8 cellular contexts compared by ENCODE assay signal in genomic region chr2:54114936-54115283, GRCh38. TPM values are rescaled to one million over a fixed set of nuclear protein-coding genes. Genes with fewer than 3 reads are reported as not detected.
A peak's percentile ranks its signal among the peaks of the same experiment; 100 is the strongest.
DNase-seq lines count a peak whose midpoint lies in the region; ATAC-seq and TF ChIP-seq lines count a peak whose summit lies in the region.

No MANE protein-coding gene starts in this region.

- no peak for DNase-seq in activated naive CD4-positive, alpha-beta T cell treated with anti-CD3 and anti-CD28 coated beads, Interleukin-2, amount 10 ng/mL, durations not matched to agents 7 days and 5 days
- no peak for DNase-seq in activated naive CD4-positive, alpha-beta T cell (lab: John Stamatoyannopoulos, UW)
- DNase-seq in adipocyte (ENCODE audit: low read depth) (no peak), upper lobe of left lung (no peak), NCI-H1417 treated with DMSO at 0.1 percent for 48 hours (lab: John Stamatoyannopoulos, UW) (no peak), SW480 (ENCODE audit: low spot score) (no peak)

- H3K36me3 ChIP-seq in adipocyte (ENCODE audit: control insufficient read depth, insufficient read depth, low read length, severe bottlenecking) (no peaks in the 10 kb centered on the region), liver (ENCODE audit: control insufficient read depth in 4 of 4, insufficient read depth in 3 of 4, low read depth in 1 of 4, low read length in 3 of 4) (peaks cover 0 to 8% (median 1%) of the 10 kb centered on the region in 4 donors), upper lobe of left lung (no peaks in the 10 kb centered on the region)

- H3K9ac ChIP-seq in adipocyte (ENCODE audit: low read length) = peak overlapping the region; percentile 98
- H3K9ac ChIP-seq in liver (ENCODE audit: low read depth in 1 of 2, low read length in 2 of 2) = peak overlapping the region; percentile 78 to 94

- H3K27me3 ChIP-seq in adipocyte (replicated peaks; ENCODE audit: control insufficient read depth, insufficient read depth, low read length) (no peaks in the 10 kb centered on the region), liver (ENCODE audit: control insufficient read depth in 4 of 4, insufficient read depth in 4 of 4, low read length in 3 of 4) (no peaks in the 10 kb centered on the region), upper lobe of left lung (no peaks in the 10 kb centered on the region)

- 41% methylated on average over 3 of the region's 3 CpGs for WGBS in liver
- WGBS in upper lobe of left lung, 2 donors = 41 to 56% methylated on average over 3 of the region's 3 CpGs

- H3K9me3 ChIP-seq in adipocyte (ENCODE audit: control insufficient read depth, low read length) (no peaks in the 10 kb centered on the region), liver (ENCODE audit: control insufficient read depth in 4 of 4, low read length in 3 of 4) (peaks cover 0 to 4% (median 2%) of the 10 kb centered on the region in 4 donors), upper lobe of left lung (no peaks in the 10 kb centered on the region)

- peaks cover 13% of the 10 kb centered on the region for H3K9me3 Mint-ChIP-seq in activated naive CD4-positive, alpha-beta T cell treated with anti-CD3 and anti-CD28 coated beads, Interleukin-2, amount 10 ng/mL, durations not matched to agents 7 days and 5 days

- peak overlapping the region; percentile 98 for H3K27ac Mint-ChIP-seq in activated naive CD4-positive, alpha-beta T cell treated with anti-CD3 and anti-CD28 coated beads, Interleukin-2, amount 10 ng/mL, durations not matched to agents 7 days and 5 days

- TF ChIP-seq RAD21 in liver (IDR thresholded peaks at IDR 0.05) = no peak

- peaks cover 6% of the 10 kb centered on the region for H3K4me1 ChIP-seq in adipocyte (ENCODE audit: control insufficient read depth, insufficient read depth, low read length)
- H3K4me1 ChIP-seq in liver (ENCODE audit: control insufficient read depth in 4 of 4, insufficient read depth in 4 of 4, low read length in 3 of 4) = peaks cover 0 to 9% (median 3%) of the 10 kb centered on the region in 4 donors
- H3K4me1 ChIP-seq in upper lobe of left lung = peaks cover 5 to 12% (median 7%) of the 10 kb centered on the region in 4 donors

- H3K27ac ChIP-seq in liver (ENCODE audit: low read depth in 1 of 2, low read length in 2 of 2) = peak overlapping the region; percentile 99 to 100
- H3K27ac ChIP-seq in upper lobe of left lung = peak overlapping the region; percentile 99 to 100 (median 100)

- ATAC-seq in upper lobe of left lung (ENCODE audit: low FRiP score in 2 of 2) (no peak), HG03354 (IDR thresholded peaks at IDR 0.05; ENCODE audit: poor library complexity, severe bottlenecking, unreplicated experiment) (no peak)

- H3K27me3 Mint-ChIP-seq in activated naive CD4-positive, alpha-beta T cell treated with anti-CD3 and anti-CD28 coated beads, Interleukin-2, amount 10 ng/mL, durations not matched to agents 7 days and 5 days = peaks cover 9% of the 10 kb centered on the region

- H3K4me3 Mint-ChIP-seq in activated naive CD4-positive, alpha-beta T cell treated with anti-CD3 and anti-CD28 coated beads, Interleukin-2, amount 10 ng/mL, durations not matched to agents 7 days and 5 days = peak overlapping the region; percentile 87

- H3K36me3 Mint-ChIP-seq in activated naive CD4-positive, alpha-beta T cell treated with anti-CD3 and anti-CD28 coated beads, Interleukin-2, amount 10 ng/mL, durations not matched to agents 7 days and 5 days = peaks cover 24% of the 10 kb centered on the region

- TF ChIP-seq EP300 in upper lobe of left lung (IDR thresholded peaks at IDR 0.05) = no peak

- CTCF ChIA-PET in activated naive CD4-positive, alpha-beta T cell treated with anti-CD3 and anti-CD28 coated beads, Interleukin-2, amount 10 ng/mL, durations not matched to agents 7 days and 5 days (lab: Charles Lee) = interaction anchor here (1.3 to 1.6 kb wide), 2 partner anchors 8 to 387 kb away, joined by 3 to 5 read pairs; no protein-coding TSS in a partner anchor

- TF ChIP-seq CTCF in liver (IDR thresholded peaks at IDR 0.05; ENCODE audit: low read depth, low read length, missing input control) (no peak), upper lobe of left lung (IDR thresholded peaks at IDR 0.05) (no peak)

- peaks cover 23% of the 10 kb centered on the region for H3K4me1 Mint-ChIP-seq in activated naive CD4-positive, alpha-beta T cell treated with anti-CD3 and anti-CD28 coated beads, Interleukin-2, amount 10 ng/mL, durations not matched to agents 7 days and 5 days

- H3K4me3 ChIP-seq in adipocyte (ENCODE audit: low read length) = peak overlapping the region; percentile 94
- peak overlapping the region; percentile 69 to 95 (median 80) for H3K4me3 ChIP-seq in liver (ENCODE audit: low read depth in 1 of 3, low read length in 3 of 3)
- H3K4me3 ChIP-seq in upper lobe of left lung = peak overlapping the region in 3 of 4 donors; percentile 58 to 68 (median 63)

- TF ChIP-seq POLR2A in upper lobe of left lung (IDR thresholded peaks at IDR 0.05) = no peak

TF ChIP-seq in liver, 16 proteins besides CTCF, POLR2A, EP300 and RAD21:
- TF ChIP-seq HNF4G (IDR thresholded peaks at IDR 0.05) (no peak), HNF4A (conservative IDR thresholded peaks at IDR 0.05) (no peak), TAF1 (conservative IDR thresholded peaks at IDR 0.05) (no peak), JUND (IDR thresholded peaks at IDR 0.05) (no peak), YY1 (IDR thresholded peaks at IDR 0.05) (no peak), SP1 (IDR thresholded peaks at IDR 0.05) (no peak), FOXA1 (IDR thresholded peaks at IDR 0.05) (no peak), NR2F2 (IDR thresholded peaks at IDR 0.05) (no peak), GABPA (IDR thresholded peaks at IDR 0.05 in 1 of 2, conservative IDR thresholded peaks at IDR 0.05 in 1 of 2) (no peak), RXRA (IDR thresholded peaks at IDR 0.05) (no peak), FOXA2 (IDR thresholded peaks at IDR 0.05) (no peak), EGR1 (IDR thresholded peaks at IDR 0.05; ENCODE audit: low read depth in 2 of 2) (no peak)
- TF ChIP-seq, protein P1, sequence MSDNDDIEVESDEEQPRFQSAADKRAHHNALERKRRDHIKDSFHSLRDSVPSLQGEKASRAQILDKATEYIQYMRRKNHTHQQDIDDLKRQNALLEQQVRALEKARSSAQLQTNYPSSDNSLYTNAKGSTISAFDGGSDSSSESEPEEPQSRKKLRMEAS (IDR thresholded peaks at IDR 0.05) = no peak
- TF ChIP-seq, protein P2, sequence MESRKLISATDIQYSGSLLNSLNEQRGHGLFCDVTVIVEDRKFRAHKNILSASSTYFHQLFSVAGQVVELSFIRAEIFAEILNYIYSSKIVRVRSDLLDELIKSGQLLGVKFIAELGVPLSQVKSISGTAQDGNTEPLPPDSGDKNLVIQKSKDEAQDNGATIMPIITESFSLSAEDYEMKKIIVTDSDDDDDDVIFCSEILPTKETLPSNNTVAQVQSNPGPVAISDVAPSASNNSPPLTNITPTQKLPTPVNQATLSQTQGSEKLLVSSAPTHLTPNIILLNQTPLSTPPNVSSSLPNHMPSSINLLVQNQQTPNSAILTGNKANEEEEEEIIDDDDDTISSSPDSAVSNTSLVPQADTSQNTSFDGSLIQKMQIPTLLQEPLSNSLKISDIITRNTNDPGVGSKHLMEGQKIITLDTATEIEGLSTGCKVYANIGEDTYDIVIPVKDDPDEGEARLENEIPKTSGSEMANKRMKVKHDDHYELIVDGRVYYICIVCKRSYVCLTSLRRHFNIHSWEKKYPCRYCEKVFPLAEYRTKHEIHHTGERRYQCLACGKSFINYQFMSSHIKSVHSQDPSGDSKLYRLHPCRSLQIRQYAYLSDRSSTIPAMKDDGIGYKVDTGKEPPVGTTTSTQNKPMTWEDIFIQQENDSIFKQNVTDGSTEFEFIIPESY (IDR thresholded peaks at IDR 0.05) = no peak
- TF ChIP-seq, protein P3, sequence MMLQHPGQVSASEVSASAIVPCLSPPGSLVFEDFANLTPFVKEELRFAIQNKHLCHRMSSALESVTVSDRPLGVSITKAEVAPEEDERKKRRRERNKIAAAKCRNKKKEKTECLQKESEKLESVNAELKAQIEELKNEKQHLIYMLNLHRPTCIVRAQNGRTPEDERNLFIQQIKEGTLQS (IDR thresholded peaks at IDR 0.05) = no peak
- TF ChIP-seq, protein P4, sequence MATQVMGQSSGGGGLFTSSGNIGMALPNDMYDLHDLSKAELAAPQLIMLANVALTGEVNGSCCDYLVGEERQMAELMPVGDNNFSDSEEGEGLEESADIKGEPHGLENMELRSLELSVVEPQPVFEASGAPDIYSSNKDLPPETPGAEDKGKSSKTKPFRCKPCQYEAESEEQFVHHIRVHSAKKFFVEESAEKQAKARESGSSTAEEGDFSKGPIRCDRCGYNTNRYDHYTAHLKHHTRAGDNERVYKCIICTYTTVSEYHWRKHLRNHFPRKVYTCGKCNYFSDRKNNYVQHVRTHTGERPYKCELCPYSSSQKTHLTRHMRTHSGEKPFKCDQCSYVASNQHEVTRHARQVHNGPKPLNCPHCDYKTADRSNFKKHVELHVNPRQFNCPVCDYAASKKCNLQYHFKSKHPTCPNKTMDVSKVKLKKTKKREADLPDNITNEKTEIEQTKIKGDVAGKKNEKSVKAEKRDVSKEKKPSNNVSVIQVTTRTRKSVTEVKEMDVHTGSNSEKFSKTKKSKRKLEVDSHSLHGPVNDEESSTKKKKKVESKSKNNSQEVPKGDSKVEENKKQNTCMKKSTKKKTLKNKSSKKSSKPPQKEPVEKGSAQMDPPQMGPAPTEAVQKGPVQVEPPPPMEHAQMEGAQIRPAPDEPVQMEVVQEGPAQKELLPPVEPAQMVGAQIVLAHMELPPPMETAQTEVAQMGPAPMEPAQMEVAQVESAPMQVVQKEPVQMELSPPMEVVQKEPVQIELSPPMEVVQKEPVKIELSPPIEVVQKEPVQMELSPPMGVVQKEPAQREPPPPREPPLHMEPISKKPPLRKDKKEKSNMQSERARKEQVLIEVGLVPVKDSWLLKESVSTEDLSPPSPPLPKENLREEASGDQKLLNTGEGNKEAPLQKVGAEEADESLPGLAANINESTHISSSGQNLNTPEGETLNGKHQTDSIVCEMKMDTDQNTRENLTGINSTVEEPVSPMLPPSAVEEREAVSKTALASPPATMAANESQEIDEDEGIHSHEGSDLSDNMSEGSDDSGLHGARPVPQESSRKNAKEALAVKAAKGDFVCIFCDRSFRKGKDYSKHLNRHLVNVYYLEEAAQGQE (IDR thresholded peaks at IDR 0.05) = no peak

RNA-seq across cellular contexts. Expression of gene ACYP2, which starts 0.5 kb away (rescaled TPM):
- total RNA-seq in liver (10 to 100 TPM; 13.1 to 14.4 TPM), upper lobe of left lung (10 to 100 TPM in 5 of 6 donors, 1 to 10 TPM in 1; 8.9 to 15.7 (median 14.8) TPM)
- polyA plus RNA-seq in liver = 10 to 100 TPM; 16.4 to 44.3 TPM
